In genomic region chr10:91901784-91902677, GRCh38 we compare ENCODE assay signal across 2 cellular contexts.
TF ChIP-seq lines count a peak whose summit lies in the region.

No MANE protein-coding gene starts in this region.

TF ChIP-seq in GM23338, 12 proteins besides CTCF, POLR2A, EP300 and RAD21:
- no peak for TF ChIP-seq ETS1 (IDR thresholded peaks at IDR 0.05)
- TF ChIP-seq REST (IDR thresholded peaks at IDR 0.05; ENCODE audit: unreplicated experiment) = no peak
- no peak for TF ChIP-seq EZH2 (IDR thresholded peaks at IDR 0.05; ENCODE audit: low read depth, unreplicated experiment)

TF ChIP-seq in HepG2, 621 proteins besides CTCF, POLR2A, EP300 and RAD21 (continues in another document):
- TF ChIP-seq YY1 (IDR thresholded peaks at IDR 0.05; ENCODE audit: insufficient read depth, insufficient replicate concordance, low read depth, low read length) = peak; percentile 49
- TF ChIP-seq NR2F6 (IDR thresholded peaks at IDR 0.05) = no peak
- TF ChIP-seq NR2F6 (CRISPR knock-in tag; IDR thresholded peaks at IDR 0.05) = 0 out of 2 replicates have a peak, but pooled peaks have one; percentile 25
- no peak for TF ChIP-seq E2F2 (CRISPR knock-in tag; IDR thresholded peaks at IDR 0.05; ENCODE audit: borderline replicate concordance)
- 0 out of 2 replicates have a peak, but pooled peaks have one; percentile 36 for TF ChIP-seq PPARG (CRISPR knock-in tag; conservative IDR thresholded peaks at IDR 0.05)
- TF ChIP-seq NCOA2 (CRISPR knock-in tag; IDR thresholded peaks at IDR 0.05) = peak; percentile 41; the same call in 1 of the 2 replicates
- TF ChIP-seq ZNF276 (CRISPR knock-in tag; IDR thresholded peaks at IDR 0.05; ENCODE audit: low read depth) = no peak
- TF ChIP-seq FOSL2 (CRISPR knock-in tag; IDR thresholded peaks at IDR 0.05) = peak; percentile 98
- TF ChIP-seq DRAP1 (CRISPR knock-in tag; IDR thresholded peaks at IDR 0.05) = 0 out of 2 replicates have a peak, but pooled peaks have one; percentile 12
- TF ChIP-seq RARA (CRISPR knock-in tag; IDR thresholded peaks at IDR 0.05) = 0 out of 2 replicates have a peak, but pooled peaks have one; percentile 16
- TF ChIP-seq HOMEZ (CRISPR knock-in tag; IDR thresholded peaks at IDR 0.05; ENCODE audit: low read depth) = peak; percentile 63; the same call in 1 of the 2 replicates
- peak; percentile 84; the same call in 1 of the 2 replicates for TF ChIP-seq HMG20A (CRISPR knock-in tag; IDR thresholded peaks at IDR 0.05; ENCODE audit: borderline replicate concordance)
- TF ChIP-seq FOXP4 (CRISPR knock-in tag; IDR thresholded peaks at IDR 0.05) = peak; percentile 46; the same call in 1 of the 2 replicates
- peak; percentile 63 for TF ChIP-seq CREB1 (IDR thresholded peaks at IDR 0.05)
- peak; percentile 53; the same call in 1 of the 2 replicates for TF ChIP-seq CREB1 (CRISPR knock-in tag; IDR thresholded peaks at IDR 0.05)
- TF ChIP-seq FOSL1 (CRISPR knock-in tag; IDR thresholded peaks at IDR 0.05; ENCODE audit: borderline replicate concordance) = peak; percentile 87
- no peak for TF ChIP-seq ZNF672 (CRISPR knock-in tag; IDR thresholded peaks at IDR 0.05)
- TF ChIP-seq HMGA1 (CRISPR knock-in tag; conservative IDR thresholded peaks at IDR 0.05) = no peak
- TF ChIP-seq GATAD2A (CRISPR knock-in tag; IDR thresholded peaks at IDR 0.05) = peak; percentile 73
- TF ChIP-seq MAX (IDR thresholded peaks at IDR 0.05) = 0 out of 2 replicates have a peak, but pooled peaks have one; percentile 0
- TF ChIP-seq BORCS8-MEF2B (CRISPR knock-in tag; IDR thresholded peaks at IDR 0.05) = no peak
- TF ChIP-seq AHDC1 (CRISPR knock-in tag; IDR thresholded peaks at IDR 0.05; ENCODE audit: borderline replicate concordance) = peak; percentile 94
- peak; percentile 56 for TF ChIP-seq ZGPAT (CRISPR knock-in tag; IDR thresholded peaks at IDR 0.05)
- no peak for TF ChIP-seq HES4 (CRISPR knock-in tag; IDR thresholded peaks at IDR 0.05; ENCODE audit: borderline replicate concordance)
- no peak for TF ChIP-seq SOX6 (IDR thresholded peaks at IDR 0.05)
- peak; percentile 34; the same call in 1 of the 2 replicates for TF ChIP-seq SOX6 (CRISPR knock-in tag; IDR thresholded peaks at IDR 0.05)
- peak; percentile 68 for TF ChIP-seq FOXA3 (CRISPR knock-in tag; IDR thresholded peaks at IDR 0.05)
- TF ChIP-seq RXRB (CRISPR knock-in tag; IDR thresholded peaks at IDR 0.05; ENCODE audit: borderline replicate concordance) = peak; percentile 44; the same call in 1 of the 2 replicates
- no peak for TF ChIP-seq ZNF24 (IDR thresholded peaks at IDR 0.05)
- TF ChIP-seq MIXL1 (CRISPR knock-in tag; IDR thresholded peaks at IDR 0.05) = 0 out of 2 replicates have a peak, but pooled peaks have one; percentile 39
- no peak for TF ChIP-seq ZNF451 (CRISPR knock-in tag; IDR thresholded peaks at IDR 0.05)
- TF ChIP-seq JUNB (CRISPR knock-in tag; IDR thresholded peaks at IDR 0.05; ENCODE audit: borderline replicate concordance) = peak; percentile 89; the same call in 1 of the 2 replicates
- TF ChIP-seq NCOA1 (CRISPR knock-in tag; IDR thresholded peaks at IDR 0.05) = no peak
- TF ChIP-seq YEATS2 (CRISPR knock-in tag; IDR thresholded peaks at IDR 0.05; ENCODE audit: borderline replicate concordance) = peak; percentile 30; the same call in 1 of the 2 replicates
- peak; percentile 72 for TF ChIP-seq CEBPG (CRISPR knock-in tag; IDR thresholded peaks at IDR 0.05)
- peak; percentile 85 for TF ChIP-seq JUN (CRISPR knock-in tag; IDR thresholded peaks at IDR 0.05)
- TF ChIP-seq SAP130 (CRISPR knock-in tag; IDR thresholded peaks at IDR 0.05; ENCODE audit: low read depth) = peak; percentile 52
- TF ChIP-seq SOX13 (IDR thresholded peaks at IDR 0.05) = no peak
- TF ChIP-seq SOX13 (CRISPR knock-in tag; conservative IDR thresholded peaks at IDR 0.05 in 1 of 2, IDR thresholded peaks at IDR 0.05 in 1 of 2) = 0 out of 4 replicates have a peak, but pooled peaks of 1 of the 2 experiments have one; percentile 23
- TF ChIP-seq ARID5B (CRISPR knock-in tag; IDR thresholded peaks at IDR 0.05) = peak; percentile 66
- peak; percentile 57; the same call in 1 of the 2 replicates for TF ChIP-seq FOXK1 (CRISPR knock-in tag; IDR thresholded peaks at IDR 0.05; ENCODE audit: borderline replicate concordance, low read depth)
- TF ChIP-seq ZNF232 (CRISPR knock-in tag; IDR thresholded peaks at IDR 0.05; ENCODE audit: borderline replicate concordance) = peak; percentile 60; the same call in 1 of the 2 replicates
- no peak for TF ChIP-seq GABPA (IDR thresholded peaks at IDR 0.05; ENCODE audit: low read depth, low read length)
- TF ChIP-seq GABPA (CRISPR knock-in tag; IDR thresholded peaks at IDR 0.05; ENCODE audit: low read depth) = peak; percentile 32; the same call in 1 of the 2 replicates
- TF ChIP-seq FOXO1 (CRISPR knock-in tag; IDR thresholded peaks at IDR 0.05) = peak; percentile 62; the same call in 1 of the 2 replicates
- TF ChIP-seq ZEB1 (IDR thresholded peaks at IDR 0.05; ENCODE audit: insufficient replicate concordance, low read depth) = no peak
